ENCODE assay signal across 13 cellular contexts in the genomic region with DNA sequence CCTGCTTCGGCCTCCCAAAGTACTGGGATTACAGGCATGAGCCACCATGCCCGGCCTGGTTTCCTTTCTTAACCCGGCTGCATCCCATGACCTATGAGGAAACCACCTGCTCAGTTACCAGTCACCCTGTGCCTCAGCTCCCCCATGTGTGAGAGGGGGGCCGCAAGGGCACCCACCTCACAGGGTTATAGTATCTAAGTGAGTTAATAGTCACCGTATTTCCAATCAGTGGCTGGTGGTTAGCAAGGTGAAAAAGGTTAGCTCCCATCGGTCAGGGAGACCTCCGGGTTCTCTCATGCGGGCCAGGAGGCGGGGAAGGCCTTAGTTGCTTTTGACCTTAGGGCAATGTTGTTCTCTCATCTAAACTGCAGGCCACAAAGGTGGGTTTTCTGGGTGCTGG. TPM values are rescaled to one million over a fixed set of nuclear protein-coding genes. Genes with fewer than 3 reads are reported as not detected.
DNase-seq lines count a peak whose midpoint lies in the region; ATAC-seq and TF ChIP-seq lines count a peak whose summit lies in the region.
"Had no signal": no experiment of that assay in that cellular context is flagged by ENCODE, and none has a peak within 500 bp of the region (broad histone marks: within the 10 kb centered on the region; RNA-seq: fewer than 3 reads in every experiment).

No MANE protein-coding gene starts in this region.

- peak overlapping the region; percentile 45 for H3K56ac ChIP-seq in mesendoderm (ENCODE audit: low read length)

- peaks cover 53% of the 10 kb centered on the region for H3K4me1 ChIP-seq in HUES48 (ENCODE audit: control insufficient read depth, insufficient read depth, low read length)
- peaks cover 24% of the 10 kb centered on the region for H3K4me1 ChIP-seq in mesendoderm (ENCODE audit: control insufficient read depth, low read depth, low read length)

- DNase-seq in dorsolateral prefrontal cortex, result no peak
- no peak for DNase-seq in mesendoderm
- DNase-seq in substantia nigra (lab: John Stamatoyannopoulos, UW), result no peak
- DNase-seq in hippocampal formation (lab: John Stamatoyannopoulos, UW), result no peak
- no peak for DNase-seq in inferior parietal cortex (ENCODE audit: extremely low spot score)
- DNase-seq in DMS153 treated with DMSO at 0.1 percent for 48 hours (lab: John Stamatoyannopoulos, UW; ENCODE audit: unreplicated experiment), result no peak
- DNase-seq: activated CD4-positive, CD25-positive, alpha-beta regulatory T cell treated with anti-CD3 and anti-CD28 coated beads, Interleukin-2, amount 50 U/mL, for 72 hours; NCI-H524; stimulated activated CD4-positive, alpha-beta T cell treated with anti-CD3 and anti-CD28 coated beads, Interleukin-2, amount 100 ng/mL, for 24 hours; stimulated activated naive CD8-positive, alpha-beta T cell treated with anti-CD3 and anti-CD28 coated beads, Interleukin-15, amount 100 ng/mL, for 72 hours had no signal

- intact Hi-C loops in dorsolateral prefrontal cortex (cut with DNase I), result no loop called here

- H3K27ac ChIP-seq in HUES48 (ENCODE audit: low read depth, low read length) (peak overlapping the region; percentile 90), dorsolateral prefrontal cortex (peak overlapping the region in 58 of 59 donors; percentile 31 to 98 (median 84)), mesendoderm (ENCODE audit: low read depth, low read length) (peak overlapping the region; percentile 21), substantia nigra (ENCODE audit: low read depth, low read length, poor library complexity, severe bottlenecking) (peak overlapping the region; percentile 76)
- H3K27ac ChIP-seq: SJCRH30 had no signal

- H3K36me3 ChIP-seq in HUES48 (ENCODE audit: control insufficient read depth, insufficient read depth, low read length) (peaks cover 19% of the 10 kb centered on the region), mesendoderm (ENCODE audit: control insufficient read depth, insufficient read depth, low read length) (peaks cover 4% of the 10 kb centered on the region)

- peaks cover 23% of the 10 kb centered on the region for H3K79me1 ChIP-seq in mesendoderm (ENCODE audit: low read length)

- WGBS in mesendoderm (ENCODE audit: extremely low coverage, insufficient coverage, low lambda C conversion rate), result no CpG with 5 or more reads among the region's 9 CpGs

- no peak overlapping the region for H3K4me2 ChIP-seq in mesendoderm (ENCODE audit: low read length)

- H2BK15ac ChIP-seq in mesendoderm (replicated peaks; ENCODE audit: low read depth), result no peak overlapping the region

- no peak overlapping the region for H2BK5ac ChIP-seq in mesendoderm (ENCODE audit: low read length)

- no peak overlapping the region for H3K4me3 ChIP-seq in HUES48 (ENCODE audit: low read depth, low read length)
- peak overlapping the region in 13 of 59 donors; percentile 1 to 92 (median 31) for H3K4me3 ChIP-seq in dorsolateral prefrontal cortex
- no peak overlapping the region for H3K4me3 ChIP-seq in mesendoderm (ENCODE audit: low read length)
- H3K4me3 ChIP-seq: SJCRH30 had no signal

- H3K4ac ChIP-seq in mesendoderm (ENCODE audit: low read depth, low read length), result no peak overlapping the region

- no peak overlapping the region for H2BK120ac ChIP-seq in mesendoderm (ENCODE audit: low read depth, low read length)

- H2AK5ac ChIP-seq in mesendoderm (ENCODE audit: low read length), result no peak overlapping the region

- peak overlapping the region; percentile 20 for H3K18ac ChIP-seq in mesendoderm (ENCODE audit: low read length)

- H4K5ac ChIP-seq in mesendoderm (ENCODE audit: low read length), result no peak overlapping the region

- H3K9ac ChIP-seq in HUES48 (ENCODE audit: low read depth, low read length), result no peak overlapping the region
- H3K9ac ChIP-seq in mesendoderm (ENCODE audit: low read length), result peak overlapping the region; percentile 28

- TF ChIP-seq CTCF in dorsolateral prefrontal cortex (IDR thresholded peaks at IDR 0.05 in 54 of 56, conservative IDR thresholded peaks at IDR 0.05 in 2 of 56; ENCODE audit: low read depth in 1 of 56, partially characterized antibody in 56 of 56), result no peak

- peaks cover 41% of the 10 kb centered on the region for H3K79me2 ChIP-seq in mesendoderm (ENCODE audit: control insufficient read depth, insufficient read depth, low read length)

- no peak overlapping the region for H4K8ac ChIP-seq in mesendoderm (ENCODE audit: low read depth, low read length)

- no peak for ATAC-seq in HG02970 (IDR thresholded peaks at IDR 0.05; ENCODE audit: low FRiP score, unreplicated experiment)
- ATAC-seq: stimulated activated naive CD8-positive, alpha-beta T cell treated with anti-CD3 and anti-CD28 coated beads, Interleukin-15, amount 100 ng/mL, for 72 hours had no signal

- H3K27me3 ChIP-seq in HUES48 (ENCODE audit: control insufficient read depth, insufficient read depth, low read length), result no peaks in the 10 kb centered on the region
- no peaks in the 10 kb centered on the region for H3K27me3 ChIP-seq in dorsolateral prefrontal cortex
- no peaks in the 10 kb centered on the region for H3K27me3 ChIP-seq in mesendoderm (ENCODE audit: insufficient read depth, low read length, poor library complexity)
- H3K27me3 ChIP-seq: SJCRH30 had no signal

- H3K9me3 ChIP-seq in HUES48 (ENCODE audit: control insufficient read depth, insufficient read depth, low read length), result no peaks in the 10 kb centered on the region
- H3K9me3 ChIP-seq: SJCRH30 had no signal

- no peak overlapping the region for H3K23ac ChIP-seq in mesendoderm (ENCODE audit: low read length)

RNA-seq across cellular contexts. Expression of a gene that starts 6.7 kb away (rescaled TPM):
- 100 to 1,000 TPM; 152 to 428 (median 234) TPM for total RNA-seq in dorsolateral prefrontal cortex
- 16.1 TPM for polyA plus RNA-seq in mesendoderm (2013, experiment 1 of 2)
- polyA plus RNA-seq in mesendoderm (2013, experiment 2 of 2), result 15.2 TPM

RNA-seq across cellular contexts. Expression of a gene that starts 12.5 kb away (rescaled TPM):
- total RNA-seq in dorsolateral prefrontal cortex, result under 1 TPM in 2 of 120 experiments, not detected in 118; 0.76 to 0.81 TPM
- not detected for polyA plus RNA-seq in mesendoderm (2013, experiment 1 of 2)
- not detected for polyA plus RNA-seq in mesendoderm (2013, experiment 2 of 2)

RNA-seq across cellular contexts. Expression of a gene that starts 23.8 kb away (rescaled TPM):
- total RNA-seq in dorsolateral prefrontal cortex, result 10 to 100 TPM; 30.1 to 85.6 (median 49.8) TPM
- polyA plus RNA-seq in mesendoderm (2013, experiment 1 of 2), result 22.6 TPM
- 22.2 TPM for polyA plus RNA-seq in mesendoderm (2013, experiment 2 of 2)

RNA-seq across cellular contexts. Expression of a gene that starts 46.0 kb away (rescaled TPM):
- 10 to 100 TPM; 15.3 to 64.0 (median 32.6) TPM for total RNA-seq in dorsolateral prefrontal cortex
- polyA plus RNA-seq in mesendoderm (2013, experiment 1 of 2), result 10.0 TPM
- polyA plus RNA-seq in mesendoderm (2013, experiment 2 of 2), result 9.5 TPM

RNA-seq across cellular contexts. Expression of a gene that starts 56.4 kb away (rescaled TPM):
- 10 to 100 TPM in 52 of 120 experiments, 1 to 10 TPM in 68; 5.4 to 18.4 (median 9.6) TPM for total RNA-seq in dorsolateral prefrontal cortex
- 14.8 TPM for polyA plus RNA-seq in mesendoderm (2013, experiment 1 of 2)
- polyA plus RNA-seq in mesendoderm (2013, experiment 2 of 2), result 14.9 TPM

Comparison
In these comparisons a context has a peak if more than half of its experiments do, and no peak if none do; other contexts are left out.
1. H3K27ac ChIP-seq: peak in every context shown above with its lines; median percentile 90 in HUES48; 84 in dorsolateral prefrontal cortex; 76 in substantia nigra; 21 in mesendoderm.